In genomic region chr1:76381450-76382108, GRCh38 we compare ENCODE assay signal across 12 cellular contexts.
"Had no signal": no experiment of that assay in that cellular context is flagged by ENCODE, and none has a peak within 500 bp of the region (broad histone marks: within the 10 kb centered on the region; RNA-seq: fewer than 3 reads in every experiment).

No MANE protein-coding gene starts in this region.

- H3K4me1 Mint-ChIP-seq: activated CD4-positive, alpha-beta memory T cell treated with anti-CD3 and anti-CD28 coated beads, Interleukin-2, amount 10 ng/mL, durations not matched to agents 7 days and 5 days; activated CD4-positive, alpha-beta T cell treated with anti-CD3 and anti-CD28 coated beads for 36 hours; central memory CD8-positive, alpha-beta T cell; stimulated activated naive CD8-positive, alpha-beta T cell treated with anti-CD3 and anti-CD28 coated beads, Interleukin-15, amount 100 ng/mL, for 72 hours had no signal

- H3K9me3 ChIP-seq: gastrocnemius medialis, uterus had no signal

- H3K27ac Mint-ChIP-seq: activated CD4-positive, alpha-beta memory T cell treated with anti-CD3 and anti-CD28 coated beads, Interleukin-2, amount 10 ng/mL, durations not matched to agents 7 days and 5 days; activated CD4-positive, alpha-beta T cell treated with anti-CD3 and anti-CD28 coated beads for 36 hours; activated T-cell treated with anti-CD3 and anti-CD28 coated beads, Interleukin-2, amount 50 U/mL, for 72 hours; stimulated activated naive CD8-positive, alpha-beta T cell treated with anti-CD3 and anti-CD28 coated beads, Interleukin-15, amount 100 ng/mL, for 72 hours had no signal

- H3K27me3 Mint-ChIP-seq: activated CD4-positive, alpha-beta memory T cell treated with anti-CD3 and anti-CD28 coated beads, Interleukin-2, amount 10 ng/mL, durations not matched to agents 7 days and 5 days; activated CD4-positive, alpha-beta T cell treated with anti-CD3 and anti-CD28 coated beads for 36 hours; central memory CD8-positive, alpha-beta T cell; stimulated activated naive CD8-positive, alpha-beta T cell treated with anti-CD3 and anti-CD28 coated beads, Interleukin-15, amount 100 ng/mL, for 72 hours had no signal

- ATAC-seq: activated CD4-positive, alpha-beta T cell treated with anti-CD3 and anti-CD28 coated beads for 36 hours; activated T-cell treated with anti-CD3 and anti-CD28 coated beads, Interleukin-2, amount 50 U/mL, for 72 hours; gastrocnemius medialis; stimulated activated naive CD8-positive, alpha-beta T cell treated with anti-CD3 and anti-CD28 coated beads, Interleukin-15, amount 100 ng/mL, for 72 hours had no signal

- H3K4me3 ChIP-seq: gastrocnemius medialis, uterus had no signal

- DNase-seq: activated CD4-positive, alpha-beta memory T cell treated with anti-CD3 and anti-CD28 coated beads, Interleukin-2, amount 10 ng/mL, durations not matched to agents 7 days and 5 days; activated CD4-positive, alpha-beta T cell treated with anti-CD3 and anti-CD28 coated beads for 36 hours; activated T-cell treated with anti-CD3 and anti-CD28 coated beads, Interleukin-2, amount 50 U/mL, for 72 hours; gastrocnemius medialis; kidney glomerular epithelial cell; stimulated activated CD4-positive, alpha-beta T cell treated with anti-CD3 and anti-CD28 coated beads, Interleukin-2, amount 100 ng/mL, for 48 hours; stimulated activated CD8-positive, alpha-beta memory T cell treated with anti-CD3 and anti-CD28 coated beads, Interleukin-4, amount 100 ng/mL, for 48 hours; stimulated activated naive CD8-positive, alpha-beta T cell treated with anti-CD3 and anti-CD28 coated beads, Interleukin-15, amount 100 ng/mL, for 72 hours; T1000; uterus had no signal

- H3K4me3 Mint-ChIP-seq: activated CD4-positive, alpha-beta memory T cell treated with anti-CD3 and anti-CD28 coated beads, Interleukin-2, amount 10 ng/mL, durations not matched to agents 7 days and 5 days; activated CD4-positive, alpha-beta T cell treated with anti-CD3 and anti-CD28 coated beads for 36 hours; activated T-cell treated with anti-CD3 and anti-CD28 coated beads, Interleukin-2, amount 50 U/mL, for 72 hours; brain; central memory CD8-positive, alpha-beta T cell; stimulated activated naive CD8-positive, alpha-beta T cell treated with anti-CD3 and anti-CD28 coated beads, Interleukin-15, amount 100 ng/mL, for 72 hours had no signal
